Comparison of ENCODE assay signal across 1 cellular context in the genomic region with DNA sequence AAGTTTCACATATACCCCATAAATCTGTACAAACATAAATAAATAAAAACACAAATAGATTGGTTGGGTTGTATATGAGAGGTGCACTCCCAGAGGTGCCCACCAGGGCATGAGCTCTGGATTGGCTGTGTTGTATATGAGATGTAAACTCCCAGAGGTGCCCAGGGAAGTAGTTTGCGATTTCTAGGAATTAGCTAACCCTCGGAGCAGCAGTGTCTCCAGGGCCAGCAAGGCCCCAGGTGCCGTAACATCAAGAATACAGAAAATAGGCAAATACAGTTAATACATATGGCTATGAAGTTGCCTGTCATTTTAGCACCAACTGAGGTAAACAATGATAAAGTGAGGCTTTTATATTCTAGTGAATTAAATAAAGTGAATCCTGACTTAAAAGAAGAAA.
TF ChIP-seq lines count a peak whose summit lies in the region.

No MANE protein-coding gene starts in this region.

TF ChIP-seq in WTC11, 78 proteins besides CTCF, POLR2A, EP300 and RAD21 (continued from another document):
- TF ChIP-seq, protein P1, sequence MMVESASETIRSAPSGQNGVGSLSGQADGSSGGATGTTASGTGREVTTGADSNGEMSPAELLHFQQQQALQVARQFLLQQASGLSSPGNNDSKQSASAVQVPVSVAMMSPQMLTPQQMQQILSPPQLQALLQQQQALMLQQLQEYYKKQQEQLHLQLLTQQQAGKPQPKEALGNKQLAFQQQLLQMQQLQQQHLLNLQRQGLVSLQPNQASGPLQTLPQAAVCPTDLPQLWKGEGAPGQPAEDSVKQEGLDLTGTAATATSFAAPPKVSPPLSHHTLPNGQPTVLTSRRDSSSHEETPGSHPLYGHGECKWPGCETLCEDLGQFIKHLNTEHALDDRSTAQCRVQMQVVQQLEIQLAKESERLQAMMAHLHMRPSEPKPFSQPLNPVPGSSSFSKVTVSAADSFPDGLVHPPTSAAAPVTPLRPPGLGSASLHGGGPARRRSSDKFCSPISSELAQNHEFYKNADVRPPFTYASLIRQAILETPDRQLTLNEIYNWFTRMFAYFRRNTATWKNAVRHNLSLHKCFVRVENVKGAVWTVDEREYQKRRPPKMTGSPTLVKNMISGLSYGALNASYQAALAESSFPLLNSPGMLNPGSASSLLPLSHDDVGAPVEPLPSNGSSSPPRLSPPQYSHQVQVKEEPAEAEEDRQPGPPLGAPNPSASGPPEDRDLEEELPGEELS (CRISPR knock-in tag; IDR thresholded peaks at IDR 0.05): no peak
- no peak for TF ChIP-seq ZNF263 (CRISPR knock-in tag; IDR thresholded peaks at IDR 0.05; ENCODE audit: low read depth)
- no peak for TF ChIP-seq TEAD4 (CRISPR knock-in tag; IDR thresholded peaks at IDR 0.05)
- no peak for TF ChIP-seq ZNF219 (CRISPR knock-in tag; IDR thresholded peaks at IDR 0.05; ENCODE audit: borderline replicate concordance)
